25 cellular contexts compared by ENCODE assay signal in the genomic region with DNA sequence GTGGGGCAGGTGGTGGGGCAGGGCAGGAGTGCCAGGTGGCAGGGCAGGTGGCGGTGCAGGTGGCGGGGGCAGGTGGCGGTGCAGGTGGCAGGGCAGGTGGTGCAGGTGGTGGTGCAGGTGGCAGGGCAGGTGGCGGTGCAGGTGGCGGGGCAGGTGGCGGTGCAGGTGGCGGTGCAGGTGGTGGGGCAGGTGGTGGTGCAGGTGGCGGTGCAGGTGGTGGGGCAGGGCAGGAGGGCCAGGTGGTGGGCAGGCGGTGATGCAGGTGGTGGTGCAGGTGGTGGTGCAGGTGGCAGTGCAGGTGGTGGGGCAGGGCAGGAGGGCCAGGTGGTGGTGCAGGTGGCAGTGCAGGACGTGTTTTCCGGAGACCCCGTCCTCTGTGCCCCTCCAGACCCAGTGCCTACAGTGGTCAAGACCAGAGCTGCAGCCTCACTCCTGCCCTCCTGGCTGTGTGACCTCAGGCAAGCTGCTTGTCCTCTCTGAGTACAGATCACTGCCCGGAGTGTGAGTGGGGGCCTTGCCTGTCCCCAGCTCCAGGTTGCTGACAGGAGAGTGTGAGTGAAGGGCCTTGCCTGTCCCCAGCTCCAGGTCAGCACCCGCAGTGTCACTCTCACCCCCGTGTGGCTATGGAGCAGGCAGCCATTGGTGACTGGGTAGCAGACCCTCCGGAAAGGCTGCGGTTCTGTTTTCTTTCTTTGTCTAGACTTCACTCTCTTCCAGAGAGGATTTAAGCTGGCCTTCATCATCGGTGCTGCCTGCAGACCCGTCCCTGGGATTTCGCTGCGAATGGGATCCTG. TPM values are rescaled to one million over a fixed set of nuclear protein-coding genes. Genes with fewer than 3 reads are reported as not detected.
A peak's percentile ranks its signal among the peaks of the same experiment; 100 is the strongest.
DNase-seq lines count a peak whose midpoint lies in the region; ATAC-seq and TF ChIP-seq lines count a peak whose summit lies in the region.
"Had no signal": no experiment of that assay in that cellular context is flagged by ENCODE, and none has a peak within 500 bp of the region (broad histone marks: within the 10 kb centered on the region; RNA-seq: fewer than 3 reads in every experiment).

No MANE protein-coding gene starts in this region.

- H3K4me1 Mint-ChIP-seq in glutamatergic neuron (ENCODE audit: low read depth, unreplicated experiment) = peaks cover 11% of the 10 kb centered on the region
- H3K4me1 Mint-ChIP-seq: memory B cell had no signal

- H3K9me3 ChIP-seq in IMR-90 (ENCODE audit: control insufficient read depth, insufficient read depth, low read length) (peaks cover 2% of the 10 kb centered on the region; the same call in 1 of the 2 replicates), Panc1 (ENCODE audit: control insufficient read depth, insufficient read depth, low read depth, low read length) (no peaks in the 10 kb centered on the region), skeletal muscle satellite cell (replicated peaks; ENCODE audit: low read length) (no peaks in the 10 kb centered on the region)

- BruUV-seq in IMR-90 (replicated peaks; lab: Mats Ljungman, UMichigan) (no TSS peak), Panc1 (replicated peaks; lab: Mats Ljungman, UMichigan) (no TSS peak)

- no peak overlapping the region for H3K18ac ChIP-seq in IMR-90 (ENCODE audit: low read depth, low read length)

- no peak overlapping the region for H3K56ac ChIP-seq in IMR-90 (ENCODE audit: extremely low read depth, insufficient read depth, low read length)

- no peak overlapping the region for H4K8ac ChIP-seq in IMR-90 (ENCODE audit: low read depth in 2 of 2, low read length in 2 of 2)

- no peak for TF ChIP-seq RAD21 in IMR-90 (IDR thresholded peaks at IDR 0.05; ENCODE audit: low read length)

- no peaks in the 10 kb centered on the region for H3K9me1 ChIP-seq in IMR-90 (ENCODE audit: insufficient read depth, low read length)

- peaks cover 24% of the 10 kb centered on the region for H3K9me3 Mint-ChIP-seq in glutamatergic neuron (ENCODE audit: unreplicated experiment)
- H3K9me3 Mint-ChIP-seq: activated CD4-positive, alpha-beta memory T cell treated with anti-CD3 and anti-CD28 coated beads, Interleukin-2, amount 10 ng/mL, durations not matched to agents 7 days and 5 days; activated naive CD4-positive, alpha-beta T cell treated with anti-CD3 and anti-CD28 coated beads, Interleukin-2, amount 50 U/mL, for 72 hours; activated T-helper 17 cell treated with anti-CD3 and anti-CD28 coated beads, Interleukin-2, amount 50 U/mL, for 72 hours; memory B cell had no signal

- H3K36me3 ChIP-seq in IMR-90 (ENCODE audit: control insufficient read depth, insufficient read depth, low read length) (no peaks in the 10 kb centered on the region), Panc1 (ENCODE audit: control insufficient read depth, insufficient read depth, low read length) (no peaks in the 10 kb centered on the region), skeletal muscle satellite cell (ENCODE audit: insufficient read depth, low read length) (no peaks in the 10 kb centered on the region)
- H3K36me3 ChIP-seq: cardiac muscle cell, esophagus muscularis mucosa, tibial nerve had no signal

- no peaks in the 10 kb centered on the region for H3K79me1 ChIP-seq in IMR-90 (ENCODE audit: low read depth in 1 of 2, low read length in 2 of 2)

- no peak overlapping the region for H3K4ac ChIP-seq in IMR-90 (ENCODE audit: low read depth, low read length)

- POLR2A ChIA-PET in IMR-90 (lab: Charles Lee; ENCODE audit: unreplicated experiment) (no interaction called here), Panc1 (lab: Charles Lee) (no interaction called here)

- no peak for TF ChIP-seq CTCF in IMR-90 (conservative IDR thresholded peaks at IDR 0.05; ENCODE audit: low read depth, low read length)
- TF ChIP-seq CTCF in Panc1 (IDR thresholded peaks at IDR 0.05) = no peak
- no peak for TF ChIP-seq CTCF in glutamatergic neuron (IDR thresholded peaks at IDR 0.05; ENCODE audit: partially characterized antibody, unreplicated experiment)

- H2AK9ac ChIP-seq in IMR-90 (replicated peaks; ENCODE audit: low read depth, low read length, poor library complexity) = no peak overlapping the region

- in situ Hi-C loops in IMR-90 (cut with MboI; ENCODE audit: low sequenced_read_pairs) (no loop called here), Panc1 (cut with HindIII; ENCODE audit: low pct_unique_long_range_greater_than_20kb, low sequenced_read_pairs) (no loop called here)

- H3K27ac ChIP-seq in IMR-90 (ENCODE audit: insufficient read depth, low read length) (no peak overlapping the region), Panc1 (ENCODE audit: low read length) (no peak overlapping the region)
- H3K27ac ChIP-seq: cardiac muscle cell, esophagus muscularis mucosa, RWPE1, SK-N-MC, skin epidermis, tibial nerve had no signal

- dilution Hi-C loops in IMR-90 (cut with HindIII; ENCODE audit: low sequenced_read_pairs, unreplicated experiment) = no loop called here

- no peaks in the 10 kb centered on the region for H4K20me1 ChIP-seq in IMR-90 (ENCODE audit: insufficient read depth, low read length)

- H3K23ac ChIP-seq in IMR-90 (ENCODE audit: low read depth, low read length) = no peak overlapping the region

- H2AK5ac ChIP-seq in IMR-90 (ENCODE audit: low read depth, low read length) = no peak overlapping the region

- no peak overlapping the region for H3K9ac ChIP-seq in IMR-90 (ENCODE audit: low read depth, low read length)
- H3K9ac ChIP-seq in skeletal muscle satellite cell (ENCODE audit: low read depth, low read length) = no peak overlapping the region

- no peak for TF ChIP-seq POLR2A in IMR-90 (IDR thresholded peaks at IDR 0.05; ENCODE audit: low read depth, low read length)
- TF ChIP-seq POLR2A in GM18505 (IDR thresholded peaks at IDR 0.05; ENCODE audit: borderline replicate concordance, extremely low read depth, insufficient read depth, insufficient read length) = no peak

- peak overlapping the region; percentile 70 for H2AFZ ChIP-seq in IMR-90 (replicated peaks; ENCODE audit: low read length, poor library complexity)

- H3K4me3 ChIP-seq in IMR-90 (ENCODE audit: insufficient read depth, low read depth, low read length) (no peak overlapping the region), Panc1 (ENCODE audit: low read depth in 2 of 2, low read length in 2 of 2) (no peak overlapping the region), skeletal muscle satellite cell (ENCODE audit: low read length) (peak overlapping the region; percentile 11)
- H3K4me3 ChIP-seq: cardiac muscle cell, esophagus muscularis mucosa, SK-N-MC, skin epidermis, tibial nerve had no signal

- 83% methylated on average over 10 of the region's 21 CpGs; no CpG with 5 or more reads in 1 of the 2 experiments for whole genome bisulfite sequencing in IMR-90 (ENCODE audit: extremely low coverage in 2 of 2, insufficient read length in 1 of 2), 2 experiments

- CTCF ChIA-PET in IMR-90 (lab: Yijun Ruan, JAX) = no interaction called here
- CTCF ChIA-PET in Panc1 (lab: Charles Lee) = no interaction called here

- DNase-seq in IMR-90 (no peak), Panc1 (ENCODE audit: low read depth, low spot score) (no peak), glutamatergic neuron (no peak), occipital lobe (lab: John Stamatoyannopoulos, UW) (no peak)
- DNase-seq in stimulated activated CD4-positive, alpha-beta T cell treated with anti-CD3 and anti-CD28 coated beads, Interleukin-2, amount 100 ng/mL, for 24 hours = no peak
- DNase-seq: activated CD4-positive, alpha-beta memory T cell treated with anti-CD3 and anti-CD28 coated beads, Interleukin-2, amount 10 ng/mL, durations not matched to agents 7 days and 5 days; activated CD4-positive, CD25-positive, alpha-beta regulatory T cell treated with anti-CD3 and anti-CD28 coated beads, Interleukin-2, amount 50 U/mL, for 72 hours; activated CD8-positive, alpha-beta memory T cell treated with anti-CD3 and anti-CD28 coated beads, Interleukin-2, amount 50 U/mL, for 48 hours; cortex of kidney; foreskin melanocyte; left cardiac atrium; NCI-H1694 treated with DMSO at 0.1 percent for 48 hours; NCI-H524 treated with DMSO at 0.1 percent for 48 hours; stimulated activated CD8-positive, alpha-beta memory T cell treated with anti-CD3 and anti-CD28 coated beads, Interleukin-4, amount 100 ng/mL, for 48 hours had no signal

- H3K27me3 ChIP-seq in IMR-90 (ENCODE audit: control insufficient read depth, insufficient read depth, low read length) = peaks cover 24% of the 10 kb centered on the region
- H3K27me3 ChIP-seq in Panc1 (ENCODE audit: control insufficient read depth, insufficient read depth, low read length) = no peaks in the 10 kb centered on the region
- peaks cover 34% of the 10 kb centered on the region for H3K27me3 ChIP-seq in skeletal muscle satellite cell (ENCODE audit: control insufficient read depth, insufficient read depth, low read length)

- H3K36me3 Mint-ChIP-seq in glutamatergic neuron (ENCODE audit: unreplicated experiment) = no peaks in the 10 kb centered on the region
- H3K36me3 Mint-ChIP-seq: activated naive CD4-positive, alpha-beta T cell treated with anti-CD3 and anti-CD28 coated beads, Interleukin-2, amount 50 U/mL, for 72 hours; memory B cell had no signal

- no peak overlapping the region for H3K14ac ChIP-seq in IMR-90 (replicated peaks; ENCODE audit: low read depth, low read length)

- H3K27ac Mint-ChIP-seq in glutamatergic neuron (ENCODE audit: unreplicated experiment) = peak overlapping the region; percentile 92
- H3K27ac Mint-ChIP-seq: activated CD4-positive, alpha-beta memory T cell treated with anti-CD3 and anti-CD28 coated beads, Interleukin-2, amount 10 ng/mL, durations not matched to agents 7 days and 5 days; activated naive CD4-positive, alpha-beta T cell treated with anti-CD3 and anti-CD28 coated beads, Interleukin-2, amount 50 U/mL, for 72 hours; activated T-helper 17 cell treated with anti-CD3 and anti-CD28 coated beads, Interleukin-2, amount 50 U/mL, for 72 hours; memory B cell had no signal

- no peak overlapping the region for H2BK5ac ChIP-seq in IMR-90 (ENCODE audit: low read depth, low read length, poor library complexity, severe bottlenecking)

- H3K4me1 ChIP-seq in IMR-90 (ENCODE audit: control insufficient read depth, insufficient read depth, low read length) (no peaks in the 10 kb centered on the region), Panc1 (ENCODE audit: control insufficient read depth, insufficient read depth, low read length) (no peaks in the 10 kb centered on the region), skeletal muscle satellite cell (ENCODE audit: control insufficient read depth, insufficient read depth, low read length) (peaks cover 10% of the 10 kb centered on the region)
- H3K4me1 ChIP-seq: esophagus muscularis mucosa had no signal

- no peak overlapping the region for H2BK20ac ChIP-seq in IMR-90 (ENCODE audit: low read depth, low read length)

- ATAC-seq in IMR-90 (ENCODE audit: low read depth) (no peak), Panc1 (peak; percentile 23; the same call in 1 of the 2 replicates), GM18505 (IDR thresholded peaks at IDR 0.05; ENCODE audit: unreplicated experiment) (no peak)
- ATAC-seq: activated naive CD4-positive, alpha-beta T cell treated with anti-CD3 and anti-CD28 coated beads, Interleukin-2, amount 50 U/mL, for 72 hours; activated T-helper 17 cell treated with anti-CD3 and anti-CD28 coated beads, Interleukin-2, amount 50 U/mL, for 72 hours; left cardiac atrium had no signal

- H2BK120ac ChIP-seq in IMR-90 (ENCODE audit: low read depth, low read length) = no peak overlapping the region

- H3K4me3 Mint-ChIP-seq in glutamatergic neuron (ENCODE audit: unreplicated experiment) = peak overlapping the region; percentile 66
- H3K4me3 Mint-ChIP-seq: activated CD4-positive, alpha-beta memory T cell treated with anti-CD3 and anti-CD28 coated beads, Interleukin-2, amount 10 ng/mL, durations not matched to agents 7 days and 5 days; activated T-helper 17 cell treated with anti-CD3 and anti-CD28 coated beads, Interleukin-2, amount 50 U/mL, for 72 hours; memory B cell had no signal

- intact Hi-C loops in IMR-90 (cut with micrococcal nuclease) (no loop called here), Panc1 (cut with micrococcal nuclease; ENCODE audit: unreplicated experiment) (no loop called here)

- no peak overlapping the region for H4K91ac ChIP-seq in IMR-90 (ENCODE audit: insufficient read depth, low read depth, low read length)

- no peak overlapping the region for H3K4me2 ChIP-seq in IMR-90 (ENCODE audit: low read depth, low read length)
- peak overlapping the region; percentile 57 for H3K4me2 ChIP-seq in skeletal muscle satellite cell (ENCODE audit: low read length)

- H4K5ac ChIP-seq in IMR-90 (ENCODE audit: low read depth, low read length) = no peak overlapping the region

- peaks cover 23% of the 10 kb centered on the region for H3K27me3 Mint-ChIP-seq in glutamatergic neuron (ENCODE audit: unreplicated experiment)

- H2BK15ac ChIP-seq in IMR-90 (ENCODE audit: low read depth, low read length) = no peak overlapping the region

RNA-seq across cellular contexts. Expression of a gene that starts 16.1 kb away (rescaled TPM):
- total RNA-seq in IMR-90 (2012; rRNA removed) = 20.8 and 23.3 TPM in 2 replicates
- polyA plus RNA-seq in IMR-90 (2012; rRNA removed) = 39.5 and 47.0 TPM in 2 replicates
- polyA plus RNA-seq in IMR-90 (2012; cell fraction: cytosol; rRNA removed) = 40.9 and 41.7 TPM in 2 replicates
- 52.2 and 63.8 TPM in 2 replicates for polyA plus RNA-seq in IMR-90 (2012; cell fraction: nucleus; rRNA removed; ENCODE audit: low replicate concordance)
- 1.1 TPM for total RNA-seq in Panc1 (2021; ENCODE audit: unreplicated experiment)
- 0.34 TPM for polyA plus RNA-seq in Panc1 (2012; ENCODE audit: insufficient read length)
- total RNA-seq in glutamatergic neuron (ENCODE audit: unreplicated experiment) = 18.1 TPM
- total RNA-seq in skeletal muscle satellite cell (2012; rRNA removed) = 0.44 and 0.76 TPM in 2 replicates
- 19.3 TPM for total RNA-seq in occipital lobe
- total RNA-seq: cardiac muscle cell, left cardiac atrium had no signal
- polyA plus RNA-seq: cardiac muscle cell had no signal

RNA-seq across cellular contexts. Expression of a gene that starts 52.1 kb away (rescaled TPM):
- total RNA-seq in IMR-90 (2012; rRNA removed) (10.8 and 11.1 TPM in 2 replicates), Panc1 (2021; ENCODE audit: unreplicated experiment) (58.0 TPM), glutamatergic neuron (ENCODE audit: unreplicated experiment) (39.8 TPM), occipital lobe (14.2 TPM)
- polyA plus RNA-seq in IMR-90 (2012; rRNA removed) = 14.7 and 15.8 TPM in 2 replicates
- 12.8 and 14.6 TPM in 2 replicates for polyA plus RNA-seq in IMR-90 (2012; cell fraction: cytosol; rRNA removed)
- polyA plus RNA-seq in IMR-90 (2012; cell fraction: nucleus; rRNA removed; ENCODE audit: low replicate concordance) = 12.4 and 24.1 TPM in 2 replicates
- 51.5 TPM for polyA plus RNA-seq in Panc1 (2012; ENCODE audit: insufficient read length)
- total RNA-seq in skeletal muscle satellite cell (2012; rRNA removed) = 27.7 and 30.2 TPM in 2 replicates
